Comparison of ENCODE assay signal across 26 cellular contexts in genomic region chr17:48631693-48632578, GRCh38. TPM values are rescaled to one million over a fixed set of nuclear protein-coding genes. Genes with fewer than 3 reads are reported as not detected.
A peak's percentile ranks its signal among the peaks of the same experiment; 100 is the strongest.
DNase-seq lines count a peak whose midpoint lies in the region; ATAC-seq and TF ChIP-seq lines count a peak whose summit lies in the region.
"Had no signal": no experiment of that assay in that cellular context is flagged by ENCODE, and none has a peak within 500 bp of the region (broad histone marks: within the 10 kb centered on the region; RNA-seq: fewer than 3 reads in every experiment).

No MANE protein-coding gene starts in this region.

- peak overlapping the region; percentile 42 for H3K4me2 ChIP-seq in OCI-LY3 (ENCODE audit: low read length)
- H3K4me2 ChIP-seq: BLaER1 treated with 17β-estradiol and CSF1 and Interleukin-3, amounts not matched to agents 10 nM and 100 nM had no signal

- H3K4me3 ChIP-seq in OCI-LY3 (ENCODE audit: low read length) (no peak overlapping the region), mucosa of rectum (ENCODE audit: low read length in 2 of 2) (peak overlapping the region; percentile 64 to 70)
- H3K4me3 ChIP-seq: BLaER1 treated with 17β-estradiol and CSF1 and Interleukin-3, amounts not matched to agents 10 nM and 100 nM; esophagus muscularis mucosa; ovary; SJCRH30 had no signal

- H4K20me1 ChIP-seq in OCI-LY3 (ENCODE audit: insufficient read depth, low read length), result no peaks in the 10 kb centered on the region

- H3K9me3 ChIP-seq in OCI-LY3 (ENCODE audit: insufficient read depth, low read length), result no peaks in the 10 kb centered on the region
- H3K9me3 ChIP-seq in mucosa of rectum (ENCODE audit: control insufficient read depth in 2 of 2, low read length in 2 of 2), result no peaks in the 10 kb centered on the region
- H3K9me3 ChIP-seq: ovary, SJCRH30 had no signal

- no peak overlapping the region for H3K9ac ChIP-seq in OCI-LY3 (ENCODE audit: low read length)
- peak overlapping the region; percentile 84 to 86 for H3K9ac ChIP-seq in mucosa of rectum (ENCODE audit: low read depth in 1 of 2, low read length in 2 of 2)
- H3K9ac ChIP-seq: BLaER1 treated with 17β-estradiol and CSF1 and Interleukin-3, amounts not matched to agents 10 nM and 100 nM had no signal

- intact Hi-C loops in natural killer cell (cut with micrococcal nuclease), result no loop called here

- H3K4me3 Mint-ChIP-seq in natural killer cell treated with Interleukin-12 subunit alpha and Interleukin-12 subunit beta and Interleukin-15 and Interleukin-18, amount 100 ng/mL, for 72 hours, result peak overlapping the region; percentile 76
- H3K4me3 Mint-ChIP-seq in natural killer cell, result no peak overlapping the region

- no peaks in the 10 kb centered on the region for H3K36me3 Mint-ChIP-seq in natural killer cell treated with Interleukin-12 subunit alpha and Interleukin-12 subunit beta and Interleukin-15 and Interleukin-18, amount 100 ng/mL, for 72 hours
- no peaks in the 10 kb centered on the region for H3K36me3 Mint-ChIP-seq in natural killer cell

- TF ChIP-seq CTCF in natural killer cell (IDR thresholded peaks at IDR 0.05), result no peak
- TF ChIP-seq CTCF in OCI-LY3 (IDR thresholded peaks at IDR 0.05; ENCODE audit: low read depth, low read length), result no peak

- no peaks in the 10 kb centered on the region for H3K79me2 ChIP-seq in OCI-LY3 (ENCODE audit: low read length)

- H2AFZ ChIP-seq in OCI-LY3 (ENCODE audit: low read depth, low read length), result peak overlapping the region; percentile 34; the same call in 1 of the 2 replicates

- no peak for DNase-seq in natural killer cell treated with Interleukin-12 subunit alpha and Interleukin-12 subunit beta and Interleukin-15 and Interleukin-18, amount 100 ng/mL, for 72 hours (ENCODE audit: low spot score)
- no peak for DNase-seq in natural killer cell
- no peak for DNase-seq in DMS79 treated with DMSO at 0.1 percent for 48 hours (lab: John Stamatoyannopoulos, UW)
- DNase-seq in caudate nucleus (lab: John Stamatoyannopoulos, UW), result no peak
- DNase-seq: ACHN; activated CD4-positive, alpha-beta T cell treated with anti-CD3 and anti-CD28 coated beads for 36 hours; effector CD8-positive, alpha-beta T cell; kidney glomerular epithelial cell; NCI-H1436 treated with DMSO at 0.1 percent for 48 hours; NCI-H524; NK-92 treated with Interleukin-12 subunit alpha and Interleukin-12 subunit beta, amount 100 ng/mL, for 24 hours; ovary; right cardiac atrium; SJCRH30; stimulated activated CD8-positive, alpha-beta memory T cell treated with anti-CD3 and anti-CD28 coated beads, Interleukin-4, amount 100 ng/mL, for 48 hours; T-helper 1 cell had no signal

- H3K27me3 ChIP-seq in OCI-LY3 (ENCODE audit: low read depth, low read length) (peaks cover 27% of the 10 kb centered on the region), mucosa of rectum (ENCODE audit: control insufficient read depth in 2 of 2, insufficient read depth in 2 of 2, low read length in 2 of 2) (peaks cover 27 to 48% of the 10 kb centered on the region in 2 donors)
- H3K27me3 ChIP-seq: ovary had no signal

- no peak for ATAC-seq in natural killer cell treated with Interleukin-12 subunit alpha and Interleukin-12 subunit beta and Interleukin-15 and Interleukin-18, amount 100 ng/mL, for 72 hours
- ATAC-seq in natural killer cell, result no peak
- no peak for ATAC-seq in HG02610 (IDR thresholded peaks at IDR 0.05; ENCODE audit: unreplicated experiment)
- no peak for ATAC-seq in HG02852 (IDR thresholded peaks at IDR 0.05; ENCODE audit: unreplicated experiment)
- ATAC-seq: activated CD4-positive, alpha-beta T cell treated with anti-CD3 and anti-CD28 coated beads for 36 hours; Panc1; right cardiac atrium had no signal

- peaks cover 54 to 59% of the 10 kb centered on the region in 2 donors for H3K27me3 Mint-ChIP-seq in natural killer cell treated with Interleukin-12 subunit alpha and Interleukin-12 subunit beta and Interleukin-15 and Interleukin-18, amount 100 ng/mL, for 72 hours
- H3K27me3 Mint-ChIP-seq in natural killer cell (ENCODE audit: low read depth in 2 of 2), result peaks cover 85 to 93% of the 10 kb centered on the region in 2 donors

- no peak overlapping the region for H3K27ac Mint-ChIP-seq in natural killer cell treated with Interleukin-12 subunit alpha and Interleukin-12 subunit beta and Interleukin-15 and Interleukin-18, amount 100 ng/mL, for 72 hours
- no peak overlapping the region for H3K27ac Mint-ChIP-seq in natural killer cell
- H3K27ac Mint-ChIP-seq: activated CD4-positive, alpha-beta T cell treated with anti-CD3 and anti-CD28 coated beads for 36 hours; activated naive CD8-positive, alpha-beta T cell had no signal

- H3K9me3 Mint-ChIP-seq in natural killer cell treated with Interleukin-12 subunit alpha and Interleukin-12 subunit beta and Interleukin-15 and Interleukin-18, amount 100 ng/mL, for 72 hours, result no peaks in the 10 kb centered on the region
- no peaks in the 10 kb centered on the region for H3K9me3 Mint-ChIP-seq in natural killer cell

- H3K36me3 ChIP-seq in OCI-LY3 (replicated peaks; ENCODE audit: low read depth, low read length) (no peaks in the 10 kb centered on the region), mucosa of rectum (ENCODE audit: control insufficient read depth in 2 of 2, insufficient read depth in 2 of 2, low read length in 2 of 2) (peaks cover 2 to 7% of the 10 kb centered on the region in 2 donors)
- H3K36me3 ChIP-seq: BLaER1 treated with 17β-estradiol and CSF1 and Interleukin-3, amounts not matched to agents 10 nM and 100 nM; esophagus muscularis mucosa; ovary; SJCRH30 had no signal

- peaks cover 43% of the 10 kb centered on the region for H3K4me1 ChIP-seq in OCI-LY3 (ENCODE audit: low read length)
- peaks cover 57 to 81% of the 10 kb centered on the region in 2 donors for H3K4me1 ChIP-seq in mucosa of rectum (ENCODE audit: control insufficient read depth in 2 of 2, insufficient read depth in 2 of 2, low read length in 2 of 2)

- H3K27ac ChIP-seq in OCI-LY3 (ENCODE audit: low read length), result no peak overlapping the region
- peak overlapping the region; percentile 89 for H3K27ac ChIP-seq in mucosa of rectum (ENCODE audit: low read depth in 2 of 2, low read length in 2 of 2)
- no peak overlapping the region for H3K27ac ChIP-seq in caudate nucleus (ENCODE audit: low read depth, low read length)
- H3K27ac ChIP-seq: BLaER1 treated with 17β-estradiol and CSF1 and Interleukin-3, amounts not matched to agents 10 nM and 100 nM; esophagus muscularis mucosa; ovary; SJCRH30 had no signal

- peaks cover 9 to 16% of the 10 kb centered on the region in 2 donors for H3K4me1 Mint-ChIP-seq in natural killer cell treated with Interleukin-12 subunit alpha and Interleukin-12 subunit beta and Interleukin-15 and Interleukin-18, amount 100 ng/mL, for 72 hours (ENCODE audit: low read depth in 2 of 2)
- peaks cover 2 to 13% of the 10 kb centered on the region in 2 donors for H3K4me1 Mint-ChIP-seq in natural killer cell

RNA-seq across cellular contexts. Expression of gene HOXB9, which starts 5.8 kb away (rescaled TPM):
- total RNA-seq in natural killer cell treated with Interleukin-12 subunit alpha and Interleukin-12 subunit beta and Interleukin-15 and Interleukin-18, amount 100 ng/mL, for 72 hours, result 1 to 10 TPM in 1 of 2 donors, under 1 TPM in 1; 0.78 to 2.7 TPM
- 1 to 10 TPM in 1 of 3 donors, under 1 TPM in 2; 0.12 to 1.0 (median 0.18) TPM for total RNA-seq in natural killer cell
- total RNA-seq: esophagus muscularis mucosa, frontal cortex, right cardiac atrium had no signal

RNA-seq across cellular contexts. Expression of gene HOXB8, which starts 16.8 kb away (rescaled TPM):
- not detected for total RNA-seq in natural killer cell treated with Interleukin-12 subunit alpha and Interleukin-12 subunit beta and Interleukin-15 and Interleukin-18, amount 100 ng/mL, for 72 hours
- total RNA-seq in natural killer cell, result not detected
- total RNA-seq: activated CD4-positive, alpha-beta T cell treated with anti-CD3 and anti-CD28 coated beads for 36 hours; chondrocyte; esophagus muscularis mucosa; frontal cortex; right cardiac atrium had no signal

RNA-seq across cellular contexts. Expression of gene HOXB7, which starts 21.1 kb away (rescaled TPM):
- total RNA-seq in natural killer cell treated with Interleukin-12 subunit alpha and Interleukin-12 subunit beta and Interleukin-15 and Interleukin-18, amount 100 ng/mL, for 72 hours, result 1 to 10 TPM; 1.1 to 2.7 TPM
- 1 to 10 TPM in 1 of 3 donors, under 1 TPM in 2; 0.45 to 1.4 (median 0.97) TPM for total RNA-seq in natural killer cell
- total RNA-seq: chondrocyte, frontal cortex had no signal

RNA-seq across cellular contexts. Expression of gene HOXB6, which starts 27.1 kb away (rescaled TPM):
- total RNA-seq in natural killer cell treated with Interleukin-12 subunit alpha and Interleukin-12 subunit beta and Interleukin-15 and Interleukin-18, amount 100 ng/mL, for 72 hours, result 1 to 10 TPM; 1.9 to 2.2 TPM
- total RNA-seq in natural killer cell, result not detected
- total RNA-seq: activated CD4-positive, alpha-beta T cell treated with anti-CD3 and anti-CD28 coated beads for 36 hours; chondrocyte; frontal cortex had no signal

RNA-seq across cellular contexts. Expression of gene HOXB5, which starts 38.4 kb away (rescaled TPM):
- total RNA-seq in natural killer cell treated with Interleukin-12 subunit alpha and Interleukin-12 subunit beta and Interleukin-15 and Interleukin-18, amount 100 ng/mL, for 72 hours, result under 1 TPM in 1 of 2 donors, not detected in 1; 0.70 TPM
- total RNA-seq in natural killer cell, result not detected
- total RNA-seq: activated CD4-positive, alpha-beta T cell treated with anti-CD3 and anti-CD28 coated beads for 36 hours; chondrocyte; frontal cortex had no signal

Comparison
In these comparisons a context has a peak if more than half of its experiments do, and no peak if none do; other contexts are left out.
1. H3K27ac ChIP-seq: peak in mucosa of rectum (2 of 2); none in OCI-LY3 (single experiment) and caudate nucleus (single experiment).